ENCODE assay signal across 1 cellular context in genomic region chr5:68883441-68883840, GRCh38.
TF ChIP-seq lines count a peak whose summit lies in the region.

No MANE protein-coding gene starts in this region.

TF ChIP-seq in H1, 55 proteins besides CTCF, POLR2A, EP300 and RAD21 (continued from another document):
- no peak for TF ChIP-seq CHD7 (IDR thresholded peaks at IDR 0.05; ENCODE audit: insufficient replicate concordance, low read length)
- no peak for TF ChIP-seq MAFK (IDR thresholded peaks at IDR 0.05; ENCODE audit: low read depth, low read length)
- TF ChIP-seq BACH1 (IDR thresholded peaks at IDR 0.05; ENCODE audit: low read length), result no peak
- TF ChIP-seq ZNF274 (IDR thresholded peaks at IDR 0.05; ENCODE audit: borderline replicate concordance, extremely low read depth, low read length), result no peak
- no peak for TF ChIP-seq SP2 (IDR thresholded peaks at IDR 0.05; ENCODE audit: low read length)
- TF ChIP-seq SIX5 (IDR thresholded peaks at IDR 0.05; ENCODE audit: low read depth, low read length), result no peak
- TF ChIP-seq RBBP5 (IDR thresholded peaks at IDR 0.05; ENCODE audit: borderline replicate concordance, low read depth, low read length), result no peak
